ENCODE assay signal across 1 cellular context in the genomic region with DNA sequence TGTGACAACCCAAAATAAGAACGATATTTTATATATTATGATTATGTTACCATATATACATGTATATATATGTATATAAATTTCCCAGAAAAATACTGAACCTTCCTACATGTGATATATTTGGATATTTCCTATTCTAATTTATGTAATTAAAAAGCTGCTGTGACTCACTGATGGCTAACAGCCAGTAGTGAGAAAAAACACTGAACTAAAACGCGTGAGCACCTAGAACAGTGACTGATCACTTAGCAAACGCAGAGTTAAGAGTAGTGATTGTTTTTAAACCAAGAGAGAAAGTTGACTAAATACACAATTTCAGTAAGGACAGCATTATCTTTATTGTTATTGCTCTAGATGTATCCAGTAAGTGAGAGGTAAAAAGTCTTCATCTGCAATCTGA.
TF ChIP-seq lines count a peak whose summit lies in the region.

No MANE protein-coding gene starts in this region.

TF ChIP-seq in IMR-90, 13 proteins besides CTCF, POLR2A, EP300 and RAD21 (continued from another document):
- TF ChIP-seq, protein P1, sequence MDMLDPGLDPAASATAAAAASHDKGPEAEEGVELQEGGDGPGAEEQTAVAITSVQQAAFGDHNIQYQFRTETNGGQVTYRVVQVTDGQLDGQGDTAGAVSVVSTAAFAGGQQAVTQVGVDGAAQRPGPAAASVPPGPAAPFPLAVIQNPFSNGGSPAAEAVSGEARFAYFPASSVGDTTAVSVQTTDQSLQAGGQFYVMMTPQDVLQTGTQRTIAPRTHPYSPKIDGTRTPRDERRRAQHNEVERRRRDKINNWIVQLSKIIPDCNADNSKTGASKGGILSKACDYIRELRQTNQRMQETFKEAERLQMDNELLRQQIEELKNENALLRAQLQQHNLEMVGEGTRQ (IDR thresholded peaks at IDR 0.05; ENCODE audit: low read depth, low read length), result no peak
- TF ChIP-seq RFX5 (IDR thresholded peaks at IDR 0.05; ENCODE audit: low read depth, low read length) (no peak), FOS (IDR thresholded peaks at IDR 0.05; ENCODE audit: low read depth, low read length) (no peak), CHD1 (IDR thresholded peaks at IDR 0.05; ENCODE audit: low read depth, low read length) (no peak), BHLHE40 (IDR thresholded peaks at IDR 0.05; ENCODE audit: low read depth, low read length) (no peak), NFE2L2 (IDR thresholded peaks at IDR 0.05; ENCODE audit: low read depth, low read length) (no peak), SMC3 (IDR thresholded peaks at IDR 0.05; ENCODE audit: low read depth, low read length) (no peak), CEBPB (IDR thresholded peaks at IDR 0.05; ENCODE audit: low read depth, low read length) (no peak), RCOR1 (IDR thresholded peaks at IDR 0.05; ENCODE audit: insufficient replicate concordance, low read length) (no peak), MXI1 (IDR thresholded peaks at IDR 0.05; ENCODE audit: borderline replicate concordance, low read depth, low read length) (no peak)
- TF ChIP-seq, protein P2, sequence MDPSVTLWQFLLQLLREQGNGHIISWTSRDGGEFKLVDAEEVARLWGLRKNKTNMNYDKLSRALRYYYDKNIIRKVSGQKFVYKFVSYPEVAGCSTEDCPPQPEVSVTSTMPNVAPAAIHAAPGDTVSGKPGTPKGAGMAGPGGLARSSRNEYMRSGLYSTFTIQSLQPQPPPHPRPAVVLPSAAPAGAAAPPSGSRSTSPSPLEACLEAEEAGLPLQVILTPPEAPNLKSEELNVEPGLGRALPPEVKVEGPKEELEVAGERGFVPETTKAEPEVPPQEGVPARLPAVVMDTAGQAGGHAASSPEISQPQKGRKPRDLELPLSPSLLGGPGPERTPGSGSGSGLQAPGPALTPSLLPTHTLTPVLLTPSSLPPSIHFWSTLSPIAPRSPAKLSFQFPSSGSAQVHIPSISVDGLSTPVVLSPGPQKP (IDR thresholded peaks at IDR 0.05; ENCODE audit: borderline replicate concordance, low read depth, low read length), result no peak
TF ChIP-seq in IMR-90: peak in this region for 0.
